10 cellular contexts compared by ENCODE assay signal in the genomic region with DNA sequence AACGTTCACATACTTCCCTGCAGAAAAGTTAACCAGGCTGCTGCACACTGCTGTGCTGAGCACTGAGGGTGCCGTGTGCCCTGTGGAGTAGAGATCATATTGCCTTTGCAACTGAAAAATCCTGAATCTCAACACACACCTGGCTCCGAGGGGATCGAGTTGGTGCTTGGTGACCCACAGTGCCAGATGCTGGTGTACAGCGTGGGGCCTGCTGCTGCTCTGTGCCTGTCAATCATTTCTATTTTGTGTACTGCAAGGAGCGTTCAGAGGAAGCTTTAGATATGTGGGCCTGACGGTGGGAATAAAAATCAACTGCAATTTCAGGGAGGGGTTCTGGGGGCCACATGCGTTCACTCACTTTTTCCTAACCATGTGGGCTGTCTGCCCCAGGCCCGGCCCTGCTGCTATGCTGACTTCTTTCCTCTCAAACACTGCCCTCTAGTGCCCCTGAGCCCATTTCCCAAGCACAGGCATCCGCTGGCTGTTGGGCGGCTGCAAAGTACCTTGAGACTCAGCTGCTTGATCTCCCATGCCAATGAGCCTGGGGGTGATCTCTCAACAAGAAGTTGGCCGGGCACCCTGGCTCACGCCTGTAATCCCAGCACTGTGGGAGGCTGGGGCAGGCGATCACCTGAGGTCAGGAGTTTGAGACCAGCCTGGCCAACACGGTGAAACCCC. TPM values are rescaled to one million over a fixed set of nuclear protein-coding genes. Genes with fewer than 3 reads are reported as not detected.
DNase-seq lines count a peak whose midpoint lies in the region; ATAC-seq and TF ChIP-seq lines count a peak whose summit lies in the region.
"Had no signal": no experiment of that assay in that cellular context is flagged by ENCODE, and none has a peak within 500 bp of the region (broad histone marks: within the 10 kb centered on the region; RNA-seq: fewer than 3 reads in every experiment).

No MANE protein-coding gene starts in this region.

- H3K9me3 ChIP-seq in NT2/D1 (ENCODE audit: insufficient read depth, low read length) (no peaks in the 10 kb centered on the region), mammary epithelial cell (replicated peaks; ENCODE audit: insufficient read depth, low read length) (no peaks in the 10 kb centered on the region)

- 48% methylated on average over 13 of the region's 15 CpGs for whole genome bisulfite sequencing in mammary epithelial cell (ENCODE audit: low coverage, missing lambda C conversion rate)

- intact Hi-C loops in mammary epithelial cell (cut with micrococcal nuclease), result no loop called here

- H3K9me3 Mint-ChIP-seq in memory B cell, result no peaks in the 10 kb centered on the region

- dilution Hi-C loops in mammary epithelial cell (cut with HindIII; ENCODE audit: low sequenced_read_pairs), result no loop called here

- no peaks in the 10 kb centered on the region for H4K20me1 ChIP-seq in mammary epithelial cell (ENCODE audit: insufficient read depth, low read length)

- H3K79me2 ChIP-seq in mammary epithelial cell (ENCODE audit: insufficient read depth, low read length), result peaks cover 8% of the 10 kb centered on the region

- H3K4me1 ChIP-seq in NT2/D1 (ENCODE audit: insufficient read depth, insufficient read length) (peaks cover 20% of the 10 kb centered on the region), mammary epithelial cell (ENCODE audit: insufficient read depth, low read length) (no peaks in the 10 kb centered on the region)

- H3K4me3 ChIP-seq in NT2/D1 (ENCODE audit: insufficient read length, low read depth) (no peak overlapping the region), mammary epithelial cell (replicated peaks in 1 of 3; ENCODE audit: insufficient read depth in 1 of 3, low read depth in 2 of 3, low read length in 3 of 3) (no peak overlapping the region)

- H3K27me3 ChIP-seq in NT2/D1 (ENCODE audit: insufficient read depth, insufficient read length) (no peaks in the 10 kb centered on the region), mammary epithelial cell (ENCODE audit: insufficient read depth, low read length) (no peaks in the 10 kb centered on the region)

- no peak overlapping the region for H3K4me2 ChIP-seq in mammary epithelial cell (ENCODE audit: insufficient read depth, low read depth, low read length)

- CTCF ChIA-PET in mammary epithelial cell (lab: Charles Lee; ENCODE audit: low non-redundant PET), result no interaction called here

- ATAC-seq in memory B cell (ENCODE audit: low read depth), result peak; percentile 48
- ATAC-seq in HG03521 (IDR thresholded peaks at IDR 0.05; ENCODE audit: unreplicated experiment), result no peak
- ATAC-seq in HG02798 (IDR thresholded peaks at IDR 0.05; ENCODE audit: poor library complexity, unreplicated experiment), result no peak
- ATAC-seq in HG02840 (IDR thresholded peaks at IDR 0.05; ENCODE audit: low FRiP score, unreplicated experiment), result no peak

- H3K36me3 ChIP-seq in NT2/D1 (ENCODE audit: insufficient read depth, insufficient read length, low read length), result peaks cover 3% of the 10 kb centered on the region
- H3K36me3 ChIP-seq in mammary epithelial cell (ENCODE audit: insufficient read depth, low read length), result peaks cover 2% of the 10 kb centered on the region

- H3K36me3 Mint-ChIP-seq in memory B cell, result peaks cover 10% of the 10 kb centered on the region

- H3K4me3 Mint-ChIP-seq in memory B cell, result no peak overlapping the region

- peaks cover 14% of the 10 kb centered on the region for H3K4me1 Mint-ChIP-seq in memory B cell

- H3K9ac ChIP-seq in NT2/D1 (ENCODE audit: insufficient read length, low read depth), result peak overlapping the region; percentile 44
- no peak overlapping the region for H3K9ac ChIP-seq in mammary epithelial cell (ENCODE audit: insufficient read depth, low read length)
- H3K9ac ChIP-seq: parathyroid adenoma had no signal

- BruUV-seq in mammary epithelial cell (replicated peaks; lab: Mats Ljungman, UMichigan), result no TSS peak

- no peaks in the 10 kb centered on the region for H3K27me3 Mint-ChIP-seq in memory B cell

- H3K27ac ChIP-seq in mammary epithelial cell (ENCODE audit: insufficient read depth, low read depth, low read length), result no peak overlapping the region
- H3K27ac ChIP-seq: parathyroid adenoma had no signal

- no peak overlapping the region for H2AFZ ChIP-seq in mammary epithelial cell (ENCODE audit: low read depth, low read length)
- H2AFZ ChIP-seq: parathyroid adenoma had no signal

- TF ChIP-seq CTCF in mammary epithelial cell (conservative IDR thresholded peaks at IDR 0.05 in 1 of 2, IDR thresholded peaks at IDR 0.05 in 1 of 2; ENCODE audit: extremely low read depth in 1 of 2, insufficient read depth in 1 of 2, low read depth in 1 of 2, low read length in 2 of 2), result peak; percentile 38 to 53

- DNase-seq in DMS 273 (lab: John Stamatoyannopoulos, UW; ENCODE audit: unreplicated experiment) (peak; percentile 72), DMS 273 treated with DMSO at 0.1 percent for 48 hours (lab: John Stamatoyannopoulos, UW) (no peak), NT2/D1 (ENCODE audit: low read depth, low spot score) (no peak), mammary epithelial cell (peak; percentile 46), memory B cell (ENCODE audit: low spot score in 2 of 2) (no peak)

- no peak overlapping the region for H3K27ac Mint-ChIP-seq in memory B cell

- in situ Hi-C loops in mammary epithelial cell (cut with MboI; ENCODE audit: low sequenced_read_pairs in 2 of 2), result loop anchor here in 1 of 2 donors (25.0 kb wide), 1 partner anchor 227 kb away; a partner anchor contains a TSS

RNA-seq across cellular contexts. Expression of a gene that starts 9.7 kb away (rescaled TPM):
- 100 to 1,000 TPM in 1 of 2 donors, 10 to 100 TPM in 1; 68.3 to 212 TPM for total RNA-seq in mammary epithelial cell
- 43.2 TPM for polyA plus RNA-seq in mammary epithelial cell
- polyA minus RNA-seq in mammary epithelial cell, result 119 TPM

RNA-seq across cellular contexts. Expression of a gene that starts 24.0 kb away (rescaled TPM):
- total RNA-seq in mammary epithelial cell, result under 1 TPM in 1 of 2 donors, not detected in 1; under 0.01 TPM
- not detected for polyA plus RNA-seq in mammary epithelial cell
- polyA minus RNA-seq in mammary epithelial cell, result not detected

RNA-seq across cellular contexts. Expression of a gene that starts 24.3 kb away (rescaled TPM):
- total RNA-seq in mammary epithelial cell, result 1 to 10 TPM; 6.3 to 7.3 TPM
- 1.9 TPM for polyA plus RNA-seq in mammary epithelial cell
- polyA minus RNA-seq in mammary epithelial cell, result 1.3 TPM

RNA-seq across cellular contexts. Expression of a gene that starts 33.8 kb away (rescaled TPM):
- 10 to 100 TPM in 1 of 2 donors, 1 to 10 TPM in 1; 5.5 to 30.0 TPM for total RNA-seq in mammary epithelial cell
- polyA plus RNA-seq in mammary epithelial cell, result 8.8 TPM
- not detected for polyA minus RNA-seq in mammary epithelial cell
- total RNA-seq: T-helper 1 cell treated with Interleukin-12 subunit alpha and Interleukin-12 subunit beta and Interleukin-4 antibody, amounts not matched to agents 30 ng/mL and 1 ng/mL, for 36 hours had no signal

Comparison
In these comparisons a context has a peak if more than half of its experiments do, and no peak if none do; other contexts are left out.
1. DNase-seq: peak in DMS 273 (single experiment) and mammary epithelial cell (single experiment); none in DMS 273 treated with DMSO at 0.1 percent for 48 hours (single experiment), NT2/D1 (single experiment) and memory B cell (0 of 2).